In genomic region chr4:80127870-80128419, GRCh38 we compare ENCODE assay signal across 14 cellular contexts. TPM values are rescaled to one million over a fixed set of nuclear protein-coding genes. Genes with fewer than 3 reads are reported as not detected.
DNase-seq lines count a peak whose midpoint lies in the region; ATAC-seq and TF ChIP-seq lines count a peak whose summit lies in the region.
"Had no signal": no experiment of that assay in that cellular context is flagged by ENCODE, and none has a peak within 500 bp of the region (broad histone marks: within the 10 kb centered on the region; RNA-seq: fewer than 3 reads in every experiment).

No MANE protein-coding gene starts in this region.

- BruUV-seq in MCF 10A (replicated peaks; lab: Mats Ljungman, UMichigan), result TSS peak; percentile 87
- no TSS peak for BruUV-seq in Panc1 (replicated peaks; lab: Mats Ljungman, UMichigan)

- POLR2A ChIA-PET in MCF 10A (lab: Yijun Ruan, JAX), result interaction anchor here (0.6 to 3.6 kb wide), 3 partner anchors 12 to 56 kb away, joined by 3 to 12 read pairs (median 3); no protein-coding TSS in a partner anchor
- POLR2A ChIA-PET in Panc1 (lab: Charles Lee), result interaction anchor here (0.6 kb wide), 2 partner anchors 56 to 143 kb away, joined by 3 to 6 read pairs; no protein-coding TSS in a partner anchor

- in situ Hi-C loops in Panc1 (cut with HindIII; ENCODE audit: low pct_unique_long_range_greater_than_20kb, low sequenced_read_pairs) (no loop called here), brain microvascular endothelial cell (cut with HindIII; ENCODE audit: low pct_ligation_motif_present, low sequenced_read_pairs) (no loop called here)

- H3K9me3 ChIP-seq in breast epithelium, result no peaks in the 10 kb centered on the region
- H3K9me3 ChIP-seq in Panc1 (ENCODE audit: control insufficient read depth, insufficient read depth, low read depth, low read length), result peaks cover 4% of the 10 kb centered on the region; the same call in 1 of the 2 replicates
- H3K9me3 ChIP-seq: gastroesophageal sphincter, prostate gland, SK-N-SH, vagina had no signal

- TF ChIP-seq CTCF in MCF 10A (IDR thresholded peaks at IDR 0.05; ENCODE audit: unreplicated experiment) (no peak), breast epithelium (IDR thresholded peaks at IDR 0.05) (no peak), Panc1 (IDR thresholded peaks at IDR 0.05) (no peak), brain microvascular endothelial cell (IDR thresholded peaks at IDR 0.05; ENCODE audit: low read depth, low read length, missing control alignments) (no peak)

- H3K4me3 ChIP-seq in breast epithelium (no peak overlapping the region), Panc1 (ENCODE audit: low read depth in 2 of 2, low read length in 2 of 2) (no peak overlapping the region), brain microvascular endothelial cell (ENCODE audit: low read depth, low read length) (no peak overlapping the region)
- H3K4me3 ChIP-seq: gastroesophageal sphincter, prostate gland, vagina had no signal

- peaks cover 36% of the 10 kb centered on the region for H3K4me1 Mint-ChIP-seq in MCF 10A (ENCODE audit: insufficient read depth, unreplicated experiment)
- H3K4me1 Mint-ChIP-seq in stimulated activated effector memory CD8-positive, alpha-beta T cell treated with anti-CD3 and anti-CD28 coated beads, Interleukin-12 subunit alpha, Interleukin-12 subunit beta, amount 100 ng/mL, for 72 hours, result peaks cover 52% of the 10 kb centered on the region

- 0 out of 2 replicates have a peak, but pooled peaks have one; percentile 6 for ATAC-seq in Panc1
- no peak for ATAC-seq in stimulated activated effector memory CD8-positive, alpha-beta T cell treated with anti-CD3 and anti-CD28 coated beads, Interleukin-12 subunit alpha, Interleukin-12 subunit beta, amount 100 ng/mL, for 72 hours
- ATAC-seq in HG02852 (IDR thresholded peaks at IDR 0.05; ENCODE audit: unreplicated experiment), result no peak
- ATAC-seq in HG03521 (IDR thresholded peaks at IDR 0.05; ENCODE audit: unreplicated experiment), result no peak
- no peak for ATAC-seq in HG02610 (IDR thresholded peaks at IDR 0.05; ENCODE audit: unreplicated experiment)
- ATAC-seq: gastroesophageal sphincter, left ventricle myocardium superior had no signal

- H3K27me3 ChIP-seq in breast epithelium, result no peaks in the 10 kb centered on the region
- no peaks in the 10 kb centered on the region for H3K27me3 ChIP-seq in Panc1 (ENCODE audit: control insufficient read depth, insufficient read depth, low read length)
- no peaks in the 10 kb centered on the region for H3K27me3 ChIP-seq in brain microvascular endothelial cell (replicated peaks)
- H3K27me3 ChIP-seq: gastroesophageal sphincter, vagina had no signal

- H3K4me1 ChIP-seq in breast epithelium, result no peaks in the 10 kb centered on the region
- peaks cover 14% of the 10 kb centered on the region; the same call in 1 of the 2 replicates for H3K4me1 ChIP-seq in Panc1 (ENCODE audit: control insufficient read depth, insufficient read depth, low read length)
- H3K4me1 ChIP-seq: gastroesophageal sphincter, prostate gland, vagina had no signal

- no peak for TF ChIP-seq POLR2A in breast epithelium (IDR thresholded peaks at IDR 0.05)

- H3K27ac Mint-ChIP-seq in MCF 10A (ENCODE audit: low read depth, unreplicated experiment), result peak overlapping the region; percentile 60
- H3K27ac Mint-ChIP-seq in stimulated activated effector memory CD8-positive, alpha-beta T cell treated with anti-CD3 and anti-CD28 coated beads, Interleukin-12 subunit alpha, Interleukin-12 subunit beta, amount 100 ng/mL, for 72 hours, result peak overlapping the region; percentile 76

- no peak for DNase-seq in MCF 10A (ENCODE audit: unreplicated experiment)
- DNase-seq in breast epithelium (ENCODE audit: low spot score in 2 of 2), result no peak
- no peak for DNase-seq in Panc1 (ENCODE audit: low read depth, low spot score)
- no peak for DNase-seq in brain microvascular endothelial cell
- no peak for DNase-seq in stimulated activated effector memory CD8-positive, alpha-beta T cell treated with anti-CD3 and anti-CD28 coated beads, Interleukin-12 subunit alpha, Interleukin-12 subunit beta, amount 100 ng/mL, for 72 hours (ENCODE audit: low spot score in 2 of 2)
- DNase-seq: left ventricle myocardium superior, SK-N-SH had no signal

- H3K27ac ChIP-seq in breast epithelium (no peak overlapping the region), Panc1 (ENCODE audit: low read length) (peak overlapping the region; percentile 88), brain microvascular endothelial cell (peak overlapping the region; percentile 16)
- H3K27ac ChIP-seq: gastroesophageal sphincter, prostate gland, vagina, VCaP had no signal

- H3K4me3 Mint-ChIP-seq in MCF 10A (ENCODE audit: unreplicated experiment), result no peak overlapping the region
- peak overlapping the region; percentile 38 for H3K4me3 Mint-ChIP-seq in stimulated activated effector memory CD8-positive, alpha-beta T cell treated with anti-CD3 and anti-CD28 coated beads, Interleukin-12 subunit alpha, Interleukin-12 subunit beta, amount 100 ng/mL, for 72 hours

- peaks cover 9% of the 10 kb centered on the region for H3K36me3 Mint-ChIP-seq in MCF 10A (ENCODE audit: insufficient read depth, unreplicated experiment)
- no peaks in the 10 kb centered on the region for H3K36me3 Mint-ChIP-seq in stimulated activated effector memory CD8-positive, alpha-beta T cell treated with anti-CD3 and anti-CD28 coated beads, Interleukin-12 subunit alpha, Interleukin-12 subunit beta, amount 100 ng/mL, for 72 hours

- H3K36me3 ChIP-seq in breast epithelium (no peaks in the 10 kb centered on the region), Panc1 (ENCODE audit: control insufficient read depth, insufficient read depth, low read length) (no peaks in the 10 kb centered on the region), brain microvascular endothelial cell (replicated peaks) (no peaks in the 10 kb centered on the region)
- H3K36me3 ChIP-seq: gastroesophageal sphincter, prostate gland, vagina had no signal

- H3K9me3 Mint-ChIP-seq in MCF 10A (ENCODE audit: unreplicated experiment), result peaks cover 8% of the 10 kb centered on the region
- no peaks in the 10 kb centered on the region for H3K9me3 Mint-ChIP-seq in stimulated activated effector memory CD8-positive, alpha-beta T cell treated with anti-CD3 and anti-CD28 coated beads, Interleukin-12 subunit alpha, Interleukin-12 subunit beta, amount 100 ng/mL, for 72 hours

- CTCF ChIA-PET in MCF 10A (lab: Yijun Ruan, JAX) (interaction anchor here (0.7 to 1.7 kb wide), 4 partner anchors 9 to 86 kb away, joined by 3 to 5 read pairs (median 4); no protein-coding TSS in a partner anchor), Panc1 (lab: Charles Lee) (interaction anchor here (0.6 kb wide), 1 partner anchor 739 kb away, joined by 3 read pairs; no protein-coding TSS in a partner anchor)

- H3K27me3 Mint-ChIP-seq in MCF 10A (ENCODE audit: insufficient read depth, unreplicated experiment), result no peaks in the 10 kb centered on the region

- intact Hi-C loops in MCF 10A (cut with micrococcal nuclease), result loop anchor here (5.0 kb wide), 1 partner anchor 56 kb away; the partner anchor contains the start of gene ANTXR2
- intact Hi-C loops in breast epithelium (cut with DNase I; ENCODE audit: low total_unique reads), result no loop called here
- intact Hi-C loops in Panc1 (cut with micrococcal nuclease; ENCODE audit: unreplicated experiment), result loop anchor here (2.0 kb wide), 1 partner anchor 57 kb away; no protein-coding TSS in a partner anchor

RNA-seq across cellular contexts. Expression of gene ANTXR2, which starts 54.9 kb away (rescaled TPM):
- 31.0 and 45.1 TPM in 2 replicates for total RNA-seq in MCF 10A (2022)
- 100 to 1,000 TPM in 1 of 3 donors, 10 to 100 TPM in 2; 55.1 to 229 (median 77.4) TPM for total RNA-seq in breast epithelium
- total RNA-seq in Panc1 (2021; ENCODE audit: unreplicated experiment), result 27.8 TPM
- 14.8 TPM for polyA plus RNA-seq in Panc1 (2012; ENCODE audit: insufficient read length)

Comparison
In these comparisons a context has a peak if more than half of its experiments do, and no peak if none do; other contexts are left out.
1. H3K27ac ChIP-seq: peak in Panc1 (single experiment) and brain microvascular endothelial cell (single experiment); none in breast epithelium (0 of 2).